In the genomic region with DNA sequence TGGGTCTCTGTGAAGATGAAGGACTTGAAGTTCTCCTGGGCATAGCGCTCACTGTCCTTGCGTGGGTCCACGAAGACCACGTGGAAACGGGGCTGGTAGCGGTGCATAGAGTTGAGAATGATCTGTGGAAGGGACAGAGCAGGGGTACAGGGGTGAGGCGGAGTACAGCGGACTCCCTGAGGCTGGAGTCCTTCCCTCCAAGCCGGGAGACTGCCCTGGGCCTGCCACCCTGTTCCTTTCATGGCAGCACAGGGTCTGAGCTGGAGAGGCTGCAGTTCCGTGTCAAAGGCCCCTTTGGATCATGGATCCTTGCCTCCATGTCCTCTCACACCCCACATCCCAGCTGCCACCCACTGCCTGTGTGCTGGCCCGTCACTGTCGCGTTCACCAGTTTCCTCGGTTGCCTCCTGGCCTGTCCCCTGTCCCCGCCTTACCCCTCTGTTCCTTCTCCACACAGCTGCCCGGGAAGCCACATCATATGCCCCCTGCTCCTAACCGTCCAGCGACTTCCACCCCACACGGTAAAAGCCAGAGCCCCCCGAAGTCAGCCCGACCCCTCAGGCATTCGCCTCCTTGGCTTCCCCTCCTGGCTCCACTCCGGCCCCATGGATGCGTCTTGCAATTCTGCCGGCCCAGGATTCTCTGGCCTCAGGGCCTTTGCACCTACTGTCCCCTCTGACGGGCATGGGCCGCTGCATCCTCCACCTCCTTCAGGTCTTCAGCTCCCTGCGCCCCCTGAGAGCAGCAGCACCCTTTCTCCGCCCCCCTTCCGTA, we compare ENCODE assay signal across 23 cellular contexts. TPM values are rescaled to one million over a fixed set of nuclear protein-coding genes. Genes with fewer than 3 reads are reported as not detected.
A peak's percentile ranks its signal among the peaks of the same experiment; 100 is the strongest.
DNase-seq lines count a peak whose midpoint lies in the region; ATAC-seq, FAIRE-seq and TF ChIP-seq lines count a peak whose summit lies in the region.
"Had no signal": no experiment of that assay in that cellular context is flagged by ENCODE, and none has a peak within 500 bp of the region (broad histone marks: within the 10 kb centered on the region; RNA-seq: fewer than 3 reads in every experiment).

No MANE protein-coding gene starts in this region.

- no peak overlapping the region for H3K4me3 ChIP-seq in kidney (ENCODE audit: low read length in 2 of 2)
- no peak overlapping the region for H3K4me3 ChIP-seq in osteoblast (ENCODE audit: insufficient read depth, low read length)
- H3K4me3 ChIP-seq: breast epithelium, gastrocnemius medialis had no signal

- H3K27me3 ChIP-seq in osteoblast (ENCODE audit: insufficient read depth, low read length) = no peaks in the 10 kb centered on the region
- H3K27me3 ChIP-seq: breast epithelium, gastrocnemius medialis had no signal

- intact Hi-C loops in CD14-positive monocyte (cut with micrococcal nuclease) (loop anchor here in 1 of 2 donors (5.0 kb wide), 1 partner anchor 174 kb away; no protein-coding TSS in a partner anchor), kidney (cut with DNase I) (no loop called here)

- H3K27ac Mint-ChIP-seq in CD14-positive monocyte = no peak overlapping the region
- H3K27ac Mint-ChIP-seq in immature natural killer cell = peak overlapping the region in 1 of 6 donors; percentile 45

- no peak for FAIRE-seq in kidney (lab: Jason Lieb, UNC)
- FAIRE-seq: GM19239 had no signal

- 0 out of 2 replicates have a peak overlapping the region, but pooled peaks have one; percentile 88 for H3K27ac ChIP-seq in RWPE1
- no peak overlapping the region for H3K27ac ChIP-seq in kidney (ENCODE audit: low read depth in 2 of 2, low read length in 2 of 2)
- H3K27ac ChIP-seq in osteoblast (ENCODE audit: low read depth, low read length) = no peak overlapping the region
- H3K27ac ChIP-seq: breast epithelium, gastrocnemius medialis had no signal

- H3K4me2 ChIP-seq in osteoblast (ENCODE audit: insufficient read depth, low read length) = no peak overlapping the region

- no peaks in the 10 kb centered on the region for H3K79me2 ChIP-seq in osteoblast (ENCODE audit: insufficient read depth, low read length)

- H3K36me3 ChIP-seq in kidney (ENCODE audit: control insufficient read depth in 1 of 2, insufficient read depth in 2 of 2, low read length in 2 of 2) (no peaks in the 10 kb centered on the region), osteoblast (ENCODE audit: insufficient read depth, low read length) (no peaks in the 10 kb centered on the region)
- H3K36me3 ChIP-seq: breast epithelium, gastrocnemius medialis had no signal

- no peak overlapping the region for H2AFZ ChIP-seq in osteoblast (ENCODE audit: low read length)

- ATAC-seq in HG03439 (IDR thresholded peaks at IDR 0.05; ENCODE audit: unreplicated experiment) = no peak
- ATAC-seq: gastrocnemius medialis had no signal

- H3K4me1 ChIP-seq in kidney (ENCODE audit: control insufficient read depth in 1 of 2, insufficient read depth in 1 of 2, low read depth in 1 of 2, low read length in 2 of 2) (peaks cover 6 to 21% of the 10 kb centered on the region in 2 donors), osteoblast (ENCODE audit: insufficient read depth, low read length) (peaks cover 5% of the 10 kb centered on the region)
- H3K4me1 ChIP-seq: breast epithelium had no signal

- H3K4me3 Mint-ChIP-seq in CD14-positive monocyte (peak overlapping the region in 1 of 2 donors; percentile 28), immature natural killer cell (peak overlapping the region in 2 of 5 donors; percentile 1 to 47)

- H3K9me3 ChIP-seq in kidney (ENCODE audit: control insufficient read depth in 1 of 2, low read length in 2 of 2) = no peaks in the 10 kb centered on the region
- no peaks in the 10 kb centered on the region for H3K9me3 ChIP-seq in osteoblast (ENCODE audit: low read depth, low read length)
- H3K9me3 ChIP-seq: breast epithelium, Caco-2, gastrocnemius medialis had no signal

- peak; percentile 38 for DNase-seq in CD14-positive monocyte (ENCODE audit: low spot score)
- DNase-seq in RWPE1 (ENCODE audit: low spot score) = no peak
- peak; percentile 79 for DNase-seq in kidney
- DNase-seq in osteoblast (ENCODE audit: insufficient read length, low spot score, missing footprints) = peak; percentile 83
- DNase-seq in GF-D8 (lab: John Stamatoyannopoulos, UW) = no peak
- DNase-seq in immature natural killer cell = no peak
- DNase-seq: dermis blood vessel endothelial cell; KBM-7; MV-4-11; naive B cell; NCI-H2081; NCI-H69; stimulated activated naive CD4-positive, alpha-beta T cell had no signal

- POLR2A ChIA-PET in RWPE1 (lab: Yijun Ruan, JAX; ENCODE audit: low non-redundant PET) = no interaction called here

- H3K36me3 Mint-ChIP-seq in CD14-positive monocyte (no peaks in the 10 kb centered on the region), immature natural killer cell (no peaks in the 10 kb centered on the region)
- H3K36me3 Mint-ChIP-seq: naive B cell had no signal

- no peaks in the 10 kb centered on the region for H4K20me1 ChIP-seq in osteoblast (ENCODE audit: insufficient read depth, low read length)

- H3K9ac ChIP-seq in kidney (ENCODE audit: low read length in 2 of 2) = no peak overlapping the region

- CTCF ChIA-PET in RWPE1 (lab: Yijun Ruan, JAX) = interaction anchor here (0.6 kb wide), 3 partner anchors 12 to 287 kb away, joined by 3 to 5 read pairs (median 3); no protein-coding TSS in a partner anchor

- peaks cover 0 to 4% (median 0%) of the 10 kb centered on the region in 7 donors for H3K9me3 Mint-ChIP-seq in CD14-positive monocyte
- H3K9me3 Mint-ChIP-seq in immature natural killer cell = no peaks in the 10 kb centered on the region
- H3K9me3 Mint-ChIP-seq: naive B cell had no signal

- H3K4me1 Mint-ChIP-seq in CD14-positive monocyte (peaks cover 19% of the 10 kb centered on the region), immature natural killer cell (peaks cover 6 to 13% of the 10 kb centered on the region in 2 donors)

- TF ChIP-seq CTCF in CD14-positive monocyte (IDR thresholded peaks at IDR 0.05) (no peak), RWPE1 (conservative IDR thresholded peaks at IDR 0.05; ENCODE audit: low read depth) (no peak), kidney (IDR thresholded peaks at IDR 0.05; ENCODE audit: borderline replicate concordance, extremely low read depth, insufficient read depth) (no peak), osteoblast (IDR thresholded peaks at IDR 0.05; ENCODE audit: extremely low read depth, low read depth, low read length) (no peak)

- peaks cover 0 to 3% (median 1%) of the 10 kb centered on the region in 3 donors for H3K27me3 Mint-ChIP-seq in CD14-positive monocyte (ENCODE audit: low read depth in 3 of 3)
- peaks cover 0 to 2% (median 0%) of the 10 kb centered on the region in 3 donors for H3K27me3 Mint-ChIP-seq in immature natural killer cell (ENCODE audit: low read depth in 3 of 3)
- H3K27me3 Mint-ChIP-seq: naive B cell had no signal

RNA-seq across cellular contexts. Expression of gene NUDT8, which starts 3.4 kb away (rescaled TPM):
- polyA plus RNA-seq in CD14-positive monocyte (1 to 10 TPM; 1.3 to 1.4 TPM), kidney (ENCODE audit: insufficient read depth, low read depth, low replicate concordance) (57.0 TPM), immature natural killer cell (10 to 100 TPM; 10.1 to 13.4 (median 12.3) TPM)
- total RNA-seq in kidney (11.9 TPM), osteoblast (4.7 and 5.3 TPM in 2 replicates)

RNA-seq across cellular contexts. Expression of gene TBX10, which starts 6.4 kb away (rescaled TPM):
- polyA plus RNA-seq in CD14-positive monocyte (not detected), kidney (ENCODE audit: insufficient read depth, low read depth, low replicate concordance) (not detected), immature natural killer cell (not detected)
- total RNA-seq in kidney (not detected), osteoblast (not detected in 2 replicates)
- total RNA-seq: breast epithelium; Caco-2; dermis blood vessel endothelial cell; epithelial cell of proximal tubule; gastrocnemius medialis; lower leg skin; pulmonary artery endothelial cell; T-helper 1 cell treated with Interleukin-12 subunit alpha and Interleukin-12 subunit beta and Interleukin-4 antibody, amounts not matched to agents 30 ng/mL and 1 ng/mL, for 36 hours; ureter had no signal

RNA-seq across cellular contexts. Expression of gene ACY3, which starts 17.4 kb away (rescaled TPM):
- polyA plus RNA-seq in CD14-positive monocyte = under 1 TPM; 0.16 to 0.21 TPM
- 7.7 TPM for total RNA-seq in kidney
- polyA plus RNA-seq in kidney (ENCODE audit: insufficient read depth, low read depth, low replicate concordance) = 111 TPM
- under 0.01 and 0.29 TPM in 2 replicates for total RNA-seq in osteoblast
- polyA plus RNA-seq in immature natural killer cell = under 1 TPM in 2 of 3 donors, not detected in 1; 0.41 to 0.98 TPM
- total RNA-seq: dermis blood vessel endothelial cell; epithelial cell of proximal tubule; gastrocnemius medialis; pulmonary artery endothelial cell; T-helper 1 cell treated with Interleukin-12 subunit alpha and Interleukin-12 subunit beta and Interleukin-4 antibody, amounts not matched to agents 30 ng/mL and 1 ng/mL, for 36 hours had no signal

RNA-seq across cellular contexts. Expression of gene NDUFV1, which starts 26.4 kb away (rescaled TPM):
- polyA plus RNA-seq in CD14-positive monocyte (10 to 100 TPM; 71.6 to 72.1 TPM), kidney (ENCODE audit: insufficient read depth, low read depth, low replicate concordance) (395 TPM), immature natural killer cell (100 to 1,000 TPM; 173 to 261 (median 195) TPM)
- total RNA-seq in kidney (191 TPM), osteoblast (146 and 158 TPM in 2 replicates)

RNA-seq across cellular contexts. Expression of gene ALDH3B2, which starts 41.3 kb away (rescaled TPM):
- polyA plus RNA-seq in CD14-positive monocyte = not detected
- 1.6 TPM for total RNA-seq in kidney
- polyA plus RNA-seq in kidney (ENCODE audit: insufficient read depth, low read depth, low replicate concordance) = 2.1 TPM
- total RNA-seq in osteoblast = not detected in 2 replicates
- not detected for polyA plus RNA-seq in immature natural killer cell
- total RNA-seq: dermis blood vessel endothelial cell; epithelial cell of proximal tubule; gastrocnemius medialis; pulmonary artery endothelial cell; T-helper 1 cell treated with Interleukin-12 subunit alpha and Interleukin-12 subunit beta and Interleukin-4 antibody, amounts not matched to agents 30 ng/mL and 1 ng/mL, for 36 hours had no signal

Comparison
In these comparisons a context has a peak if more than half of its experiments do, and no peak if none do; other contexts are left out.
1. DNase-seq: peak in CD14-positive monocyte (single experiment), kidney (single experiment) and osteoblast (single experiment); none in RWPE1 (single experiment), GF-D8 (single experiment) and immature natural killer cell (0 of 3).
2. RNA of gene NUDT8, which starts 3.4 kb away (polyA plus RNA-seq): 57.0 TPM in kidney (single experiment) and 10.1 to 13.4 TPM in immature natural killer cell; 1.3 to 1.4 TPM in CD14-positive monocyte; every median in the first group is over 4 times any median in the second.
3. RNA of gene ACY3, which starts 17.4 kb away (polyA plus RNA-seq): 111 TPM in kidney (single experiment); 0.41 to 0.98 TPM in immature natural killer cell and 0.16 to 0.21 TPM in CD14-positive monocyte; every median in the first group is over 10 times any median in the second.